26 cellular contexts compared by ENCODE assay signal in genomic region chr1:213690341-213690917, GRCh38.
"Had no signal": no experiment of that assay in that cellular context is flagged by ENCODE, and none has a peak within 500 bp of the region (broad histone marks: within the 10 kb centered on the region; RNA-seq: fewer than 3 reads in every experiment).

No MANE protein-coding gene starts in this region.

- H3K27ac ChIP-seq: adrenal gland, body of pancreas, breast epithelium, KMS-11, SJCRH30, SK-N-MC had no signal

- H3K4me3 ChIP-seq: adrenal gland, body of pancreas, breast epithelium, SJCRH30, SK-N-MC had no signal

- H3K9me3 ChIP-seq: adrenal gland, body of pancreas, breast epithelium, SJCRH30 had no signal

- H3K27me3 ChIP-seq: adrenal gland, body of pancreas, breast epithelium, SJCRH30 had no signal

- H3K36me3 ChIP-seq: adrenal gland, breast epithelium, SJCRH30 had no signal

- DNase-seq: activated CD4-positive, alpha-beta T cell treated with anti-CD3 and anti-CD28 coated beads for 36 hours; activated CD4-positive, alpha-beta T cell treated with anti-CD3 and anti-CD28 coated beads, Interleukin-2, amount 10 ng/mL, durations not matched to agents 7 days and 5 days; activated CD4-positive, alpha-beta T cell treated with anti-CD3 and anti-CD28 coated beads, Interleukin-2, amount 50 U/mL, for 48 hours; activated CD8-positive, alpha-beta T cell treated with anti-CD3 and anti-CD28 coated beads, Interleukin-2, amount 10 ng/mL, durations not matched to agents 7 days and 5 days; activated gamma-delta T cell; activated naive CD4-positive, alpha-beta T cell treated with Interleukin-2 at 50 U/mL for 16 hours; activated T-cell treated with anti-CD3 and anti-CD28 coated beads, Interleukin-2, amount 50 U/mL, for 24 hours; adrenal gland; body of pancreas; MM.1S; MV-4-11; NCI-H1092; NCI-H1436 treated with DMSO at 0.1 percent for 48 hours; NCI-H1694 treated with DMSO at 0.1 percent for 48 hours; NCI-H2029 treated with DMSO at 0.1 percent for 48 hours; NCI-H510A; NCI-H526; NCI-H774; SHP77; SJCRH30 had no signal

- H3K4me1 ChIP-seq: adrenal gland, body of pancreas, breast epithelium, SJCRH30 had no signal

- ATAC-seq: activated CD4-positive, alpha-beta T cell treated with anti-CD3 and anti-CD28 coated beads for 36 hours; activated CD4-positive, CD25-positive, alpha-beta regulatory T cell treated with anti-CD3 and anti-CD28 coated beads, Interleukin-2, amount 50 U/mL, for 24 hours; activated CD8-positive, alpha-beta T cell treated with anti-CD3 and anti-CD28 coated beads, Interleukin-2, amount 10 ng/mL, durations not matched to agents 7 days and 5 days; body of pancreas; Panc1; WTC11 had no signal
